2 cellular contexts compared by ENCODE assay signal in genomic region chr10:110623316-110623715, GRCh38. TPM values are rescaled to one million over a fixed set of nuclear protein-coding genes. Genes with fewer than 3 reads are reported as not detected.
"Had no signal": no experiment of that assay in that cellular context is flagged by ENCODE, and none has a peak within 500 bp of the region (broad histone marks: within the 10 kb centered on the region; RNA-seq: fewer than 3 reads in every experiment).

No MANE protein-coding gene starts in this region.

RNA-seq across cellular contexts. Expression of gene RBM20, which starts 20.8 kb away (rescaled TPM):
- polyA plus RNA-seq: immature natural killer cell, mammary epithelial cell had no signal
